In genomic region chrX:148156986-148157385, GRCh38 we compare ENCODE assay signal across 3 cellular contexts.
"Had no signal": no experiment of that assay in that cellular context is flagged by ENCODE, and none has a peak within 500 bp of the region (broad histone marks: within the 10 kb centered on the region; RNA-seq: fewer than 3 reads in every experiment).

No MANE protein-coding gene starts in this region.

- ATAC-seq: GM12878 had no signal

- DNase-seq: GDM1, GF-D8 had no signal
